Comparison of ENCODE assay signal across 1 cellular context in the genomic region with DNA sequence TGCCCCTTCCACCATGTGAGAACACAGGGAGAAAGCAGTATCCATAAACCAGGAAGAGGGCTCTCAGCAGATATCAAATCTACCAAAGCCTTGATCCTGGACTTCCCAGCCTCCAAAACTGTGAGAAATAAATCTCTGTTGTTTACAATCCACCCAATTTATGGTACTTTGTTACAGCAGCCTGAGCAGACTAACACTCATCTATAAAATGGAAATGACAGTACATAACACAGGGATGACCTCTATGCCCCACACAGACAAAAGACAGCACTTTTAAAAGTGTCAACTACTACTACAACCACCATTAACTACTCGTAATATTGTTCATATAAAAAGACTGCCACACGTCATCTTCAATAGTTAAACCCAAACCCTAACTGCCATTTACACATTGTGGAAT.
TF ChIP-seq lines count a peak whose summit lies in the region.

No MANE protein-coding gene starts in this region.

TF ChIP-seq in WTC11, 78 proteins besides CTCF, POLR2A, EP300 and RAD21 (continued from another document):
- TF ChIP-seq, protein P1, sequence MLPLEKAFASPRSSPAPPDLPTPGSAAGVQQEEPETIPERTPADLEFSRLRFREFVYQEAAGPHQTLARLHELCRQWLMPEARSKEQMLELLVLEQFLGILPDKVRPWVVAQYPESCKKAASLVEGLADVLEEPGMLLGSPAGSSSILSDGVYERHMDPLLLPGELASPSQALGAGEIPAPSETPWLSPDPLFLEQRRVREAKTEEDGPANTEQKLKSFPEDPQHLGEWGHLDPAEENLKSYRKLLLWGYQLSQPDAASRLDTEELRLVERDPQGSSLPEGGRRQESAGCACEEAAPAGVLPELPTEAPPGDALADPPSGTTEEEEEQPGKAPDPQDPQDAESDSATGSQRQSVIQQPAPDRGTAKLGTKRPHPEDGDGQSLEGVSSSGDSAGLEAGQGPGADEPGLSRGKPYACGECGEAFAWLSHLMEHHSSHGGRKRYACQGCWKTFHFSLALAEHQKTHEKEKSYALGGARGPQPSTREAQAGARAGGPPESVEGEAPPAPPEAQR (CRISPR knock-in tag; IDR thresholded peaks at IDR 0.05) = no peak
- TF ChIP-seq, protein P2, sequence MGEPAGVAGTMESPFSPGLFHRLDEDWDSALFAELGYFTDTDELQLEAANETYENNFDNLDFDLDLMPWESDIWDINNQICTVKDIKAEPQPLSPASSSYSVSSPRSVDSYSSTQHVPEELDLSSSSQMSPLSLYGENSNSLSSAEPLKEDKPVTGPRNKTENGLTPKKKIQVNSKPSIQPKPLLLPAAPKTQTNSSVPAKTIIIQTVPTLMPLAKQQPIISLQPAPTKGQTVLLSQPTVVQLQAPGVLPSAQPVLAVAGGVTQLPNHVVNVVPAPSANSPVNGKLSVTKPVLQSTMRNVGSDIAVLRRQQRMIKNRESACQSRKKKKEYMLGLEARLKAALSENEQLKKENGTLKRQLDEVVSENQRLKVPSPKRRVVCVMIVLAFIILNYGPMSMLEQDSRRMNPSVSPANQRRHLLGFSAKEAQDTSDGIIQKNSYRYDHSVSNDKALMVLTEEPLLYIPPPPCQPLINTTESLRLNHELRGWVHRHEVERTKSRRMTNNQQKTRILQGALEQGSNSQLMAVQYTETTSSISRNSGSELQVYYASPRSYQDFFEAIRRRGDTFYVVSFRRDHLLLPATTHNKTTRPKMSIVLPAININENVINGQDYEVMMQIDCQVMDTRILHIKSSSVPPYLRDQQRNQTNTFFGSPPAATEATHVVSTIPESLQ (CRISPR knock-in tag; IDR thresholded peaks at IDR 0.05) = no peak
- TF ChIP-seq, protein P3, sequence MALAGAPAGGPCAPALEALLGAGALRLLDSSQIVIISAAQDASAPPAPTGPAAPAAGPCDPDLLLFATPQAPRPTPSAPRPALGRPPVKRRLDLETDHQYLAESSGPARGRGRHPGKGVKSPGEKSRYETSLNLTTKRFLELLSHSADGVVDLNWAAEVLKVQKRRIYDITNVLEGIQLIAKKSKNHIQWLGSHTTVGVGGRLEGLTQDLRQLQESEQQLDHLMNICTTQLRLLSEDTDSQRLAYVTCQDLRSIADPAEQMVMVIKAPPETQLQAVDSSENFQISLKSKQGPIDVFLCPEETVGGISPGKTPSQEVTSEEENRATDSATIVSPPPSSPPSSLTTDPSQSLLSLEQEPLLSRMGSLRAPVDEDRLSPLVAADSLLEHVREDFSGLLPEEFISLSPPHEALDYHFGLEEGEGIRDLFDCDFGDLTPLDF (CRISPR knock-in tag; IDR thresholded peaks at IDR 0.05) = no peak
- TF ChIP-seq ELF4 (CRISPR knock-in tag; IDR thresholded peaks at IDR 0.05; ENCODE audit: low read depth) (no peak), TP53 (CRISPR knock-in tag; IDR thresholded peaks at IDR 0.05) (no peak)
